Comparison of ENCODE assay signal across 9 cellular contexts in genomic region chr19:584240-585001, GRCh38. TPM values are rescaled to one million over a fixed set of nuclear protein-coding genes. Genes with fewer than 3 reads are reported as not detected.
A peak's percentile ranks its signal among the peaks of the same experiment; 100 is the strongest.
DNase-seq lines count a peak whose midpoint lies in the region; ATAC-seq and TF ChIP-seq lines count a peak whose summit lies in the region.
"Had no signal": no experiment of that assay in that cellular context is flagged by ENCODE, and none has a peak within 500 bp of the region (broad histone marks: within the 10 kb centered on the region; RNA-seq: fewer than 3 reads in every experiment).

No MANE protein-coding gene starts in this region.

- peaks cover 39% of the 10 kb centered on the region for H3K27me3 ChIP-seq in lower lobe of right lung (ENCODE audit: low read depth)

- ATAC-seq in lower lobe of right lung: peak; percentile 62 to 68
- no peak for ATAC-seq in GM21390 (IDR thresholded peaks at IDR 0.05; ENCODE audit: unreplicated experiment)

- H3K4me1 ChIP-seq in lower lobe of right lung: peaks cover 22% of the 10 kb centered on the region

- TF ChIP-seq CTCF in lower lobe of right lung (IDR thresholded peaks at IDR 0.05): peak; percentile 88

- intact Hi-C loops in lower lobe of right lung (cut with DNase I): no loop called here

- H3K9me3 ChIP-seq in lower lobe of right lung: no peaks in the 10 kb centered on the region

- H3K4me3 ChIP-seq in lower lobe of right lung: no peak overlapping the region
- H3K4me3 ChIP-seq: SK-N-MC had no signal

- H3K36me3 ChIP-seq in lower lobe of right lung: peaks cover 41% of the 10 kb centered on the region

- DNase-seq in COLO668 (lab: John Stamatoyannopoulos, UW; ENCODE audit: unreplicated experiment): peak; percentile 61
- DNase-seq in HuH-7.5 (ENCODE audit: low spot score): peak; percentile 96
- peak; percentile 59 for DNase-seq in activated CD4-positive, alpha-beta T cell treated with anti-CD3 and anti-CD28 coated beads for 1 hour
- DNase-seq in cerebellum (ENCODE audit: low spot score): peak; percentile 42
- DNase-seq in lower lobe of right lung: no peak
- DNase-seq in stimulated activated naive CD4-positive, alpha-beta T cell (lab: John Stamatoyannopoulos, UW): peak in 5 of 6 experiments; percentile 43 to 72 (median 57)
- no peak for DNase-seq in NOMO-1 treated with DMSO at 0.1 percent for 48 hours (lab: John Stamatoyannopoulos, UW; ENCODE audit: unreplicated experiment)

- H3K27ac ChIP-seq in lower lobe of right lung: no peak overlapping the region
- H3K27ac ChIP-seq: SK-N-MC had no signal

RNA-seq across cellular contexts. Expression of gene HCN2, which starts 5.3 kb away (rescaled TPM):
- total RNA-seq in cerebellum (7.3 TPM), lower lobe of right lung (0.24 TPM)

RNA-seq across cellular contexts. Expression of gene BSG, which starts 12.0 kb away (rescaled TPM):
- 94.5 TPM for total RNA-seq in cerebellum
- 366 TPM for total RNA-seq in lower lobe of right lung

RNA-seq across cellular contexts. Expression of gene GZMM, which starts 40.6 kb away (rescaled TPM):
- total RNA-seq in cerebellum (not detected), lower lobe of right lung (3.6 TPM)

RNA-seq across cellular contexts. Expression of gene POLRMT, which starts 48.9 kb away (rescaled TPM):
- total RNA-seq in cerebellum (14.4 TPM), lower lobe of right lung (42.5 TPM)

RNA-seq across cellular contexts. Expression of gene CDC34, which starts 52.9 kb away (rescaled TPM):
- 35.7 TPM for total RNA-seq in cerebellum
- 40.0 TPM for total RNA-seq in lower lobe of right lung

Comparison
In these comparisons a context has a peak if more than half of its experiments do, and no peak if none do; other contexts are left out.
1. DNase-seq: peak in COLO668 (single experiment), HuH-7.5 (single experiment), activated CD4-positive, alpha-beta T cell treated with anti-CD3 and anti-CD28 coated beads for 1 hour (single experiment), cerebellum (single experiment) and stimulated activated naive CD4-positive, alpha-beta T cell (5 of 6); none in lower lobe of right lung (single experiment) and NOMO-1 treated with DMSO at 0.1 percent for 48 hours (single experiment).